In the genomic region with DNA sequence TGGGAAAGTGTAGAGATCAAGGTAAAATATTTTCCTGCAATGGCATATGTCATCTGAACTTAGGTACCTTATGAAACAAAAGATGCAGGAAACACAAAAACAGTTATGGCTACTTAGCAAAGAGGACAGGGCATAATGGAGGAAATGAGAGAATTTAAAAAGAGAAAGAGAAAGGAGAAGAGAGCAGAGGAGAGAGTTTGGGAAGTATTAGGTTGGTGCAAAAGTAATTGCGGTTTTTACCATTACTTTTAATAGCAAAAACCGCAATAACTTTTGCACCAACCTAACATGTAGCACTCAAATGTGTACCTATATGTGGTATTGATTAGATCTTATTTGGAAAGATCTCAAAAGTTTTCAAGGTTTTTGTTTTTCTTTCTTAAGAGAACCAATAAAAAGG, we compare ENCODE assay signal across 1 cellular context.
TF ChIP-seq lines count a peak whose summit lies in the region.

No MANE protein-coding gene starts in this region.

TF ChIP-seq in K562, 482 proteins besides CTCF, POLR2A, EP300 and RAD21 (continued from another document and continues in another):
- TF ChIP-seq, protein P1, sequence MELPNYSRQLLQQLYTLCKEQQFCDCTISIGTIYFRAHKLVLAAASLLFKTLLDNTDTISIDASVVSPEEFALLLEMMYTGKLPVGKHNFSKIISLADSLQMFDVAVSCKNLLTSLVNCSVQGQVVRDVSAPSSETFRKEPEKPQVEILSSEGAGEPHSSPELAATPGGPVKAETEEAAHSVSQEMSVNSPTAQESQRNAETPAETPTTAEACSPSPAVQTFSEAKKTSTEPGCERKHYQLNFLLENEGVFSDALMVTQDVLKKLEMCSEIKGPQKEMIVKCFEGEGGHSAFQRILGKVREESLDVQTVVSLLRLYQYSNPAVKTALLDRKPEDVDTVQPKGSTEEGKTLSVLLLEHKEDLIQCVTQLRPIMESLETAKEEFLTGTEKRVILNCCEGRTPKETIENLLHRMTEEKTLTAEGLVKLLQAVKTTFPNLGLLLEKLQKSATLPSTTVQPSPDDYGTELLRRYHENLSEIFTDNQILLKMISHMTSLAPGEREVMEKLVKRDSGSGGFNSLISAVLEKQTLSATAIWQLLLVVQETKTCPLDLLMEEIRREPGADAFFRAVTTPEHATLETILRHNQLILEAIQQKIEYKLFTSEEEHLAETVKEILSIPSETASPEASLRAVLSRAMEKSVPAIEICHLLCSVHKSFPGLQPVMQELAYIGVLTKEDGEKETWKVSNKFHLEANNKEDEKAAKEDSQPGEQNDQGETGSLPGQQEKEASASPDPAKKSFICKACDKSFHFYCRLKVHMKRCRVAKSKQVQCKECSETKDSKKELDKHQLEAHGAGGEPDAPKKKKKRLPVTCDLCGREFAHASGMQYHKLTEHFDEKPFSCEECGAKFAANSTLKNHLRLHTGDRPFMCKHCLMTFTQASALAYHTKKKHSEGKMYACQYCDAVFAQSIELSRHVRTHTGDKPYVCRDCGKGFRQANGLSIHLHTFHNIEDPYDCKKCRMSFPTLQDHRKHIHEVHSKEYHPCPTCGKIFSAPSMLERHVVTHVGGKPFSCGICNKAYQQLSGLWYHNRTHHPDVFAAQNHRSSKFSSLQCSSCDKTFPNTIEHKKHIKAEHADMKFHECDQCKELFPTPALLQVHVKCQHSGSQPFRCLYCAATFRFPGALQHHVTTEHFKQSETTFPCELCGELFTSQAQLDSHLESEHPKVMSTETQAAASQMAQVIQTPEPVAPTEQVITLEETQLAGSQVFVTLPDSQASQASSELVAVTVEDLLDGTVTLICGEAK (IDR thresholded peaks at IDR 0.05): peak; percentile 79
- TF ChIP-seq, protein P1 (CRISPR knock-in tag; IDR thresholded peaks at IDR 0.05): no peak
- TF ChIP-seq ZBTB17 (CRISPR knock-in tag; IDR thresholded peaks at IDR 0.05) (no peak), ZNF124 (CRISPR knock-in tag; IDR thresholded peaks at IDR 0.05) (no peak), ZNF224 (CRISPR knock-in tag; IDR thresholded peaks at IDR 0.05) (no peak), BCL6 (CRISPR knock-in tag; IDR thresholded peaks at IDR 0.05) (no peak), SP2 (IDR thresholded peaks at IDR 0.05; ENCODE audit: extremely low read depth, low read depth, low read length, poor library complexity, severe bottlenecking) (no peak), TOE1 (IDR thresholded peaks at IDR 0.05; ENCODE audit: borderline replicate concordance) (no peak), TOE1 (CRISPR knock-in tag; IDR thresholded peaks at IDR 0.05; ENCODE audit: borderline replicate concordance, low read depth) (no peak), ASH1L (IDR thresholded peaks at IDR 0.05; ENCODE audit: borderline replicate concordance, low read depth, partially characterized antibody) (peak; percentile 46), NCOA4 (IDR thresholded peaks at IDR 0.05; ENCODE audit: partially characterized antibody) (no peak), SMARCC2 (IDR thresholded peaks at IDR 0.05; ENCODE audit: low read depth) (no peak), TCF3 (CRISPR knock-in tag; IDR thresholded peaks at IDR 0.05) (no peak), TGIF2 (CRISPR knock-in tag; IDR thresholded peaks at IDR 0.05) (no peak), TRIM28 (IDR thresholded peaks at IDR 0.05) (no peak), GABPB2 (CRISPR knock-in tag; conservative IDR thresholded peaks at IDR 0.05) (no peak), ARID1B (IDR thresholded peaks at IDR 0.05) (no peak), NFRKB (IDR thresholded peaks at IDR 0.05; ENCODE audit: low read depth) (peak; percentile 64; the same call in 1 of the 2 replicates), RAD51 (IDR thresholded peaks at IDR 0.05; ENCODE audit: borderline replicate concordance, low read depth) (no peak), EWSR1 (IDR thresholded peaks at IDR 0.05; ENCODE audit: borderline replicate concordance, low read depth, partially characterized antibody) (no peak), HOXB6 (CRISPR knock-in tag; IDR thresholded peaks at IDR 0.05; ENCODE audit: borderline replicate concordance) (no peak), PHF21A (IDR thresholded peaks at IDR 0.05; ENCODE audit: borderline replicate concordance, low read depth) (no peak), ETS2 (tag; IDR thresholded peaks at IDR 0.05; ENCODE audit: borderline replicate concordance, poor library complexity, severe bottlenecking) (no peak), NR3C1 (CRISPR knock-in tag; IDR thresholded peaks at IDR 0.05) (no peak), FOSL1 (tag; conservative IDR thresholded peaks at IDR 0.05) (no peak), CBX2 (IDR thresholded peaks at IDR 0.05; ENCODE audit: insufficient read depth, low read length, poor library complexity, severe bottlenecking) (no peak)
- TF ChIP-seq, protein P2, sequence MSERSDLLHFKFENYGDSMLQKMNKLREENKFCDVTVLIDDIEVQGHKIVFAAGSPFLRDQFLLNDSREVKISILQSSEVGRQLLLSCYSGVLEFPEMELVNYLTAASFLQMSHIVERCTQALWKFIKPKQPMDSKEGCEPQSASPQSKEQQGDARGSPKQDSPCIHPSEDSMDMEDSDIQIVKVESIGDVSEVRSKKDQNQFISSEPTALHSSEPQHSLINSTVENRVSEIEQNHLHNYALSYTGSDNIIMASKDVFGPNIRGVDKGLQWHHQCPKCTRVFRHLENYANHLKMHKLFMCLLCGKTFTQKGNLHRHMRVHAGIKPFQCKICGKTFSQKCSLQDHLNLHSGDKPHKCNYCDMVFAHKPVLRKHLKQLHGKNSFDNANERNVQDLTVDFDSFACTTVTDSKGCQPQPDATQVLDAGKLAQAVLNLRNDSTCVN (CRISPR knock-in tag; IDR thresholded peaks at IDR 0.05): 0 out of 2 replicates have a peak, but pooled peaks have one; percentile 57
- TF ChIP-seq, protein P3, sequence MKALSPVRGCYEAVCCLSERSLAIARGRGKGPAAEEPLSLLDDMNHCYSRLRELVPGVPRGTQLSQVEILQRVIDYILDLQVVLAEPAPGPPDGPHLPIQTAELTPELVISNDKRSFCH (CRISPR knock-in tag; IDR thresholded peaks at IDR 0.05): no peak
- TF ChIP-seq, protein P3 (tag; IDR thresholded peaks at IDR 0.05): no peak
- TF ChIP-seq, protein P4, sequence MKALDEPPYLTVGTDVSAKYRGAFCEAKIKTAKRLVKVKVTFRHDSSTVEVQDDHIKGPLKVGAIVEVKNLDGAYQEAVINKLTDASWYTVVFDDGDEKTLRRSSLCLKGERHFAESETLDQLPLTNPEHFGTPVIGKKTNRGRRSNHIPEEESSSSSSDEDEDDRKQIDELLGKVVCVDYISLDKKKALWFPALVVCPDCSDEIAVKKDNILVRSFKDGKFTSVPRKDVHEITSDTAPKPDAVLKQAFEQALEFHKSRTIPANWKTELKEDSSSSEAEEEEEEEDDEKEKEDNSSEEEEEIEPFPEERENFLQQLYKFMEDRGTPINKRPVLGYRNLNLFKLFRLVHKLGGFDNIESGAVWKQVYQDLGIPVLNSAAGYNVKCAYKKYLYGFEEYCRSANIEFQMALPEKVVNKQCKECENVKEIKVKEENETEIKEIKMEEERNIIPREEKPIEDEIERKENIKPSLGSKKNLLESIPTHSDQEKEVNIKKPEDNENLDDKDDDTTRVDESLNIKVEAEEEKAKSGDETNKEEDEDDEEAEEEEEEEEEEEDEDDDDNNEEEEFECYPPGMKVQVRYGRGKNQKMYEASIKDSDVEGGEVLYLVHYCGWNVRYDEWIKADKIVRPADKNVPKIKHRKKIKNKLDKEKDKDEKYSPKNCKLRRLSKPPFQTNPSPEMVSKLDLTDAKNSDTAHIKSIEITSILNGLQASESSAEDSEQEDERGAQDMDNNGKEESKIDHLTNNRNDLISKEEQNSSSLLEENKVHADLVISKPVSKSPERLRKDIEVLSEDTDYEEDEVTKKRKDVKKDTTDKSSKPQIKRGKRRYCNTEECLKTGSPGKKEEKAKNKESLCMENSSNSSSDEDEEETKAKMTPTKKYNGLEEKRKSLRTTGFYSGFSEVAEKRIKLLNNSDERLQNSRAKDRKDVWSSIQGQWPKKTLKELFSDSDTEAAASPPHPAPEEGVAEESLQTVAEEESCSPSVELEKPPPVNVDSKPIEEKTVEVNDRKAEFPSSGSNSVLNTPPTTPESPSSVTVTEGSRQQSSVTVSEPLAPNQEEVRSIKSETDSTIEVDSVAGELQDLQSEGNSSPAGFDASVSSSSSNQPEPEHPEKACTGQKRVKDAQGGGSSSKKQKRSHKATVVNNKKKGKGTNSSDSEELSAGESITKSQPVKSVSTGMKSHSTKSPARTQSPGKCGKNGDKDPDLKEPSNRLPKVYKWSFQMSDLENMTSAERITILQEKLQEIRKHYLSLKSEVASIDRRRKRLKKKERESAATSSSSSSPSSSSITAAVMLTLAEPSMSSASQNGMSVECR (CRISPR knock-in tag; IDR thresholded peaks at IDR 0.05): no peak
- TF ChIP-seq, protein P5, sequence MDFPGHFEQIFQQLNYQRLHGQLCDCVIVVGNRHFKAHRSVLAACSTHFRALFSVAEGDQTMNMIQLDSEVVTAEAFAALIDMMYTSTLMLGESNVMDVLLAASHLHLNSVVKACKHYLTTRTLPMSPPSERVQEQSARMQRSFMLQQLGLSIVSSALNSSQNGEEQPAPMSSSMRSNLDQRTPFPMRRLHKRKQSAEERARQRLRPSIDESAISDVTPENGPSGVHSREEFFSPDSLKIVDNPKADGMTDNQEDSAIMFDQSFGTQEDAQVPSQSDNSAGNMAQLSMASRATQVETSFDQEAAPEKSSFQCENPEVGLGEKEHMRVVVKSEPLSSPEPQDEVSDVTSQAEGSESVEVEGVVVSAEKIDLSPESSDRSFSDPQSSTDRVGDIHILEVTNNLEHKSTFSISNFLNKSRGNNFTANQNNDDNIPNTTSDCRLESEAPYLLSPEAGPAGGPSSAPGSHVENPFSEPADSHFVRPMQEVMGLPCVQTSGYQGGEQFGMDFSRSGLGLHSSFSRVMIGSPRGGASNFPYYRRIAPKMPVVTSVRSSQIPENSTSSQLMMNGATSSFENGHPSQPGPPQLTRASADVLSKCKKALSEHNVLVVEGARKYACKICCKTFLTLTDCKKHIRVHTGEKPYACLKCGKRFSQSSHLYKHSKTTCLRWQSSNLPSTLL (IDR thresholded peaks at IDR 0.05): peak; percentile 74
- TF ChIP-seq, protein P6, sequence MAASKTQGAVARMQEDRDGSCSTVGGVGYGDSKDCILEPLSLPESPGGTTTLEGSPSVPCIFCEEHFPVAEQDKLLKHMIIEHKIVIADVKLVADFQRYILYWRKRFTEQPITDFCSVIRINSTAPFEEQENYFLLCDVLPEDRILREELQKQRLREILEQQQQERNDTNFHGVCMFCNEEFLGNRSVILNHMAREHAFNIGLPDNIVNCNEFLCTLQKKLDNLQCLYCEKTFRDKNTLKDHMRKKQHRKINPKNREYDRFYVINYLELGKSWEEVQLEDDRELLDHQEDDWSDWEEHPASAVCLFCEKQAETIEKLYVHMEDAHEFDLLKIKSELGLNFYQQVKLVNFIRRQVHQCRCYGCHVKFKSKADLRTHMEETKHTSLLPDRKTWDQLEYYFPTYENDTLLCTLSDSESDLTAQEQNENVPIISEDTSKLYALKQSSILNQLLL (CRISPR knock-in tag; IDR thresholded peaks at IDR 0.05; ENCODE audit: borderline replicate concordance): no peak
- TF ChIP-seq, protein P7, sequence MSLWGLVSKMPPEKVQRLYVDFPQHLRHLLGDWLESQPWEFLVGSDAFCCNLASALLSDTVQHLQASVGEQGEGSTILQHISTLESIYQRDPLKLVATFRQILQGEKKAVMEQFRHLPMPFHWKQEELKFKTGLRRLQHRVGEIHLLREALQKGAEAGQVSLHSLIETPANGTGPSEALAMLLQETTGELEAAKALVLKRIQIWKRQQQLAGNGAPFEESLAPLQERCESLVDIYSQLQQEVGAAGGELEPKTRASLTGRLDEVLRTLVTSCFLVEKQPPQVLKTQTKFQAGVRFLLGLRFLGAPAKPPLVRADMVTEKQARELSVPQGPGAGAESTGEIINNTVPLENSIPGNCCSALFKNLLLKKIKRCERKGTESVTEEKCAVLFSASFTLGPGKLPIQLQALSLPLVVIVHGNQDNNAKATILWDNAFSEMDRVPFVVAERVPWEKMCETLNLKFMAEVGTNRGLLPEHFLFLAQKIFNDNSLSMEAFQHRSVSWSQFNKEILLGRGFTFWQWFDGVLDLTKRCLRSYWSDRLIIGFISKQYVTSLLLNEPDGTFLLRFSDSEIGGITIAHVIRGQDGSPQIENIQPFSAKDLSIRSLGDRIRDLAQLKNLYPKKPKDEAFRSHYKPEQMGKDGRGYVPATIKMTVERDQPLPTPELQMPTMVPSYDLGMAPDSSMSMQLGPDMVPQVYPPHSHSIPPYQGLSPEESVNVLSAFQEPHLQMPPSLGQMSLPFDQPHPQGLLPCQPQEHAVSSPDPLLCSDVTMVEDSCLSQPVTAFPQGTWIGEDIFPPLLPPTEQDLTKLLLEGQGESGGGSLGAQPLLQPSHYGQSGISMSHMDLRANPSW (CRISPR knock-in tag; IDR thresholded peaks at IDR 0.05): no peak
- TF ChIP-seq, protein P8, sequence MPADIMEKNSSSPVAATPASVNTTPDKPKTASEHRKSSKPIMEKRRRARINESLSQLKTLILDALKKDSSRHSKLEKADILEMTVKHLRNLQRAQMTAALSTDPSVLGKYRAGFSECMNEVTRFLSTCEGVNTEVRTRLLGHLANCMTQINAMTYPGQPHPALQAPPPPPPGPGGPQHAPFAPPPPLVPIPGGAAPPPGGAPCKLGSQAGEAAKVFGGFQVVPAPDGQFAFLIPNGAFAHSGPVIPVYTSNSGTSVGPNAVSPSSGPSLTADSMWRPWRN (IDR thresholded peaks at IDR 0.05; ENCODE audit: low read depth): no peak
